Comparison of ENCODE assay signal across 1 cellular context in genomic region chr7:105154084-105154483, GRCh38.
TF ChIP-seq lines count a peak whose summit lies in the region.

No MANE protein-coding gene starts in this region.

TF ChIP-seq in WTC11, 78 proteins besides CTCF, POLR2A, EP300 and RAD21 (continued from another document):
- TF ChIP-seq ZNF423 (CRISPR knock-in tag; IDR thresholded peaks at IDR 0.05) (no peak), ATF3 (CRISPR knock-in tag; conservative IDR thresholded peaks at IDR 0.05) (no peak), SOX15 (CRISPR knock-in tag; IDR thresholded peaks at IDR 0.05) (no peak), CREB1 (CRISPR knock-in tag; IDR thresholded peaks at IDR 0.05) (no peak), ZNF317 (CRISPR knock-in tag; IDR thresholded peaks at IDR 0.05; ENCODE audit: borderline replicate concordance, low read depth) (no peak)
